8 cellular contexts compared by ENCODE assay signal in the genomic region with DNA sequence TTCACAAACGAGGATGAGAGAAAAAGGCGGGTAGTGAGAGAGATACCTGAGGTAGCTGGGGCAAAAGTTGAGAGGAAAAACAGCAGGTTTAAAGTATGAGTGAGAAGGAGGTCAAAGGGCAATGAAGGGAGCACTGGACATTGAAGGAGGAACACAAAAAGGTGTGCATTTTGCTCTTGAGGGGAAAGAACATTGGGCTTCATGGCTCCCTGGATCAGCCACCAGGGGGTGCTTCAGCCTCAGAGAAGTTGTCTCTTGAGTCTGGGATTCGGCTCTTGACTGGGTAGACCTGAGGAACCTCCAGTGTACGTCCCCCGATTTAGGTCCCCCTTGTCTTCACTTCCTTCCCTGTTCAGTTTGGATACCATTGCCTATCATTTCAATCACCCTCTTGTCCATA.
A peak's percentile ranks its signal among the peaks of the same experiment; 100 is the strongest.
DNase-seq lines count a peak whose midpoint lies in the region; ATAC-seq and TF ChIP-seq lines count a peak whose summit lies in the region.

No MANE protein-coding gene starts in this region.

- H3K27me3 Mint-ChIP-seq in activated T-cell treated with anti-CD3 and anti-CD28 coated beads, Interleukin-2, amount 50 U/mL, for 72 hours (ENCODE audit: low read depth) = peaks cover 26% of the 10 kb centered on the region

- DNase-seq in Right ventricle myocardium inferior (ENCODE audit: missing footprints) (no peak), cardiac septum (ENCODE audit: low spot score) (no peak), NCI-H526 treated with DMSO at 0.1 percent for 48 hours (lab: John Stamatoyannopoulos, UW) (peak; percentile 22), cardiac muscle cell (ENCODE audit: low read depth in 1 of 2, low spot score in 1 of 2) (peak; percentile 60 to 67), skeletal muscle cell (ENCODE audit: low read depth) (peak; percentile 6), middle frontal gyrus (ENCODE audit: extremely low spot score, low spot score) (no peak)
- peak; percentile 52 to 60 for DNase-seq in activated T-cell treated with anti-CD3 and anti-CD28 coated beads, Interleukin-2, amount 50 U/mL, for 72 hours

- H3K4me3 Mint-ChIP-seq in activated T-cell treated with anti-CD3 and anti-CD28 coated beads, Interleukin-2, amount 50 U/mL, for 72 hours = no peak overlapping the region

- no peaks in the 10 kb centered on the region for H3K36me3 ChIP-seq in cardiac muscle cell

- no peaks in the 10 kb centered on the region for H3K36me3 Mint-ChIP-seq in activated T-cell treated with anti-CD3 and anti-CD28 coated beads, Interleukin-2, amount 50 U/mL, for 72 hours (ENCODE audit: insufficient read depth in 2 of 2)

- no peak overlapping the region for H3K27ac ChIP-seq in cardiac muscle cell

- H3K27ac Mint-ChIP-seq in activated T-cell treated with anti-CD3 and anti-CD28 coated beads, Interleukin-2, amount 50 U/mL, for 72 hours = no peak overlapping the region

- intact Hi-C loops in Right ventricle myocardium inferior (cut with DNase I) = loop anchor here (1.0 to 5.0 kb wide), 2 partner anchors 42 to 67 kb away; no protein-coding TSS in a partner anchor
- intact Hi-C loops in cardiac septum (cut with DNase I) = loop anchor here (1.0 to 5.0 kb wide), 2 partner anchors 67 to 158 kb away; no protein-coding TSS in a partner anchor

- no peaks in the 10 kb centered on the region for H3K9me3 Mint-ChIP-seq in activated T-cell treated with anti-CD3 and anti-CD28 coated beads, Interleukin-2, amount 50 U/mL, for 72 hours

- peaks cover 14% of the 10 kb centered on the region for H3K4me1 ChIP-seq in cardiac muscle cell (ENCODE audit: low read depth)

- no peaks in the 10 kb centered on the region for H3K27me3 ChIP-seq in cardiac muscle cell

- ATAC-seq in Right ventricle myocardium inferior (peak; percentile 66), HG03159 (IDR thresholded peaks at IDR 0.05; ENCODE audit: unreplicated experiment) (no peak)
- ATAC-seq in activated T-cell treated with anti-CD3 and anti-CD28 coated beads, Interleukin-2, amount 50 U/mL, for 72 hours (replicated peaks in 1 of 2) = peak in 1 of 2 donors; percentile 55

- H3K4me3 ChIP-seq in cardiac muscle cell (no peak overlapping the region), skeletal muscle cell (ENCODE audit: low read depth, low read length) (no peak overlapping the region)

- no peaks in the 10 kb centered on the region for H3K9me3 ChIP-seq in cardiac muscle cell (ENCODE audit: low read depth)

- TF ChIP-seq CTCF in cardiac muscle cell (IDR thresholded peaks at IDR 0.05; ENCODE audit: low read depth, low read length) = peak; percentile 70

- H3K4me1 Mint-ChIP-seq in activated T-cell treated with anti-CD3 and anti-CD28 coated beads, Interleukin-2, amount 50 U/mL, for 72 hours (ENCODE audit: low read depth) = no peaks in the 10 kb centered on the region

Comparison
In these comparisons a context has a peak if more than half of its experiments do, and no peak if none do; other contexts are left out.
1. DNase-seq: peak in NCI-H526 treated with DMSO at 0.1 percent for 48 hours (single experiment), activated T-cell treated with anti-CD3 and anti-CD28 coated beads, Interleukin-2, amount 50 U/mL, for 72 hours (2 of 2), cardiac muscle cell (2 of 2) and skeletal muscle cell (single experiment); none in Right ventricle myocardium inferior (single experiment), cardiac septum (single experiment) and middle frontal gyrus (single experiment).